Comparison of ENCODE assay signal across 10 cellular contexts in the genomic region with DNA sequence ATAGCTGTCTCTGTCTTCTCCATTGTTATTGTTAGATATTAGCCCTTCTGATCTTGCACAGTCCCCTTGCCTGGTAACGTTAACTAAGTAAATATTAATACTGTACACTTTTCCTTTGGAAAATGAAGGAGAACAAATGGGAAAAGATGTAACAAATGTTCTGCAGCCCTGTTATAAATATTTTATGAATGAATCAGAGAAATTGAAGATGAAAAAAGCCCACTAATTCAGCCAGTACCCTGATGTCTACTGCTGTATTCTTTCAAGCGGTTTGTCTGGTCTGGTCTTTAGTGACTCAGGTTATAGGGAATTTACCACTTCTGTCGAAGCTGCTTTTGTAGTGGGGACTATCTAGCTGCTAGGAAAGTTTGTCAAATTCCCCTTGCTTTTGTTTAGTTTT.
DNase-seq lines count a peak whose midpoint lies in the region; ATAC-seq and TF ChIP-seq lines count a peak whose summit lies in the region.
"Had no signal": no experiment of that assay in that cellular context is flagged by ENCODE, and none has a peak within 500 bp of the region (broad histone marks: within the 10 kb centered on the region; RNA-seq: fewer than 3 reads in every experiment).

No MANE protein-coding gene starts in this region.

- no peaks in the 10 kb centered on the region for H3K27me3 Mint-ChIP-seq in activated CD4-positive, alpha-beta T cell treated with anti-CD3 and anti-CD28 coated beads for 36 hours
- no peaks in the 10 kb centered on the region for H3K27me3 Mint-ChIP-seq in activated CD4-positive, alpha-beta T cell treated with anti-CD3 and anti-CD28 coated beads, Interleukin-2, amount 10 ng/mL, durations not matched to agents 7 days and 5 days
- no peaks in the 10 kb centered on the region for H3K27me3 Mint-ChIP-seq in osteocyte (ENCODE audit: unreplicated experiment)

- peak; percentile 71 for ATAC-seq in activated CD4-positive, alpha-beta T cell treated with anti-CD3 and anti-CD28 coated beads for 36 hours
- ATAC-seq in HG02852 (IDR thresholded peaks at IDR 0.05; ENCODE audit: unreplicated experiment): peak; percentile 79

- peaks cover 52% of the 10 kb centered on the region for H3K4me1 Mint-ChIP-seq in activated CD4-positive, alpha-beta T cell treated with anti-CD3 and anti-CD28 coated beads for 36 hours
- H3K4me1 Mint-ChIP-seq in activated CD4-positive, alpha-beta T cell treated with anti-CD3 and anti-CD28 coated beads, Interleukin-2, amount 10 ng/mL, durations not matched to agents 7 days and 5 days: peaks cover 25% of the 10 kb centered on the region
- H3K4me1 Mint-ChIP-seq in osteocyte (ENCODE audit: unreplicated experiment): peaks cover 29% of the 10 kb centered on the region

- no peak for DNase-seq in activated CD4-positive, alpha-beta T cell treated with anti-CD3 and anti-CD28 coated beads for 36 hours
- no peak for DNase-seq in activated CD4-positive, alpha-beta T cell treated with anti-CD3 and anti-CD28 coated beads, Interleukin-2, amount 10 ng/mL, durations not matched to agents 7 days and 5 days
- DNase-seq in amniotic epithelial cell (ENCODE audit: low read depth) (peak; percentile 91), osteocyte (ENCODE audit: extremely low spot score, unreplicated experiment) (no peak), amygdala (lab: John Stamatoyannopoulos, UW) (no peak), H4 (ENCODE audit: low spot score) (no peak), ACHN (no peak)
- DNase-seq: NCI-H2107; stimulated activated naive CD4-positive, alpha-beta T cell had no signal

- H3K4me3 Mint-ChIP-seq in activated CD4-positive, alpha-beta T cell treated with anti-CD3 and anti-CD28 coated beads for 36 hours: no peak overlapping the region
- H3K4me3 Mint-ChIP-seq in activated CD4-positive, alpha-beta T cell treated with anti-CD3 and anti-CD28 coated beads, Interleukin-2, amount 10 ng/mL, durations not matched to agents 7 days and 5 days: no peak overlapping the region
- no peak overlapping the region for H3K4me3 Mint-ChIP-seq in osteocyte (ENCODE audit: unreplicated experiment)

- no peak for TF ChIP-seq CTCF in osteocyte (IDR thresholded peaks at IDR 0.05)

- CTCF ChIA-PET in activated CD4-positive, alpha-beta T cell treated with anti-CD3 and anti-CD28 coated beads for 36 hours (lab: Charles Lee): interaction anchor here (0.6 to 2.3 kb wide), 15 partner anchors 10 to 905 kb away, joined by 3 to 9 read pairs (median 3); no protein-coding TSS in a partner anchor
- CTCF ChIA-PET in activated CD4-positive, alpha-beta T cell treated with anti-CD3 and anti-CD28 coated beads, Interleukin-2, amount 10 ng/mL, durations not matched to agents 7 days and 5 days (lab: Charles Lee): interaction anchor here (1.0 kb wide), 1 partner anchor 450 kb away, joined by 3 read pairs; no protein-coding TSS in a partner anchor

- in situ Hi-C loops in ACHN (cut with HindIII; ENCODE audit: low pct_ligation_motif_present, low pct_unique_long_range_greater_than_20kb, low sequenced_read_pairs): no loop called here

- POLR2A ChIA-PET in activated CD4-positive, alpha-beta T cell treated with anti-CD3 and anti-CD28 coated beads for 36 hours (lab: Charles Lee): interaction anchor here (1.1 kb wide), 1 partner anchor 293 kb away, joined by 3 read pairs; no protein-coding TSS in a partner anchor
- POLR2A ChIA-PET in activated CD4-positive, alpha-beta T cell treated with anti-CD3 and anti-CD28 coated beads, Interleukin-2, amount 10 ng/mL, durations not matched to agents 7 days and 5 days (lab: Charles Lee): no interaction called here

- peak overlapping the region; percentile 96 for H3K27ac Mint-ChIP-seq in activated CD4-positive, alpha-beta T cell treated with anti-CD3 and anti-CD28 coated beads for 36 hours
- no peak overlapping the region for H3K27ac Mint-ChIP-seq in activated CD4-positive, alpha-beta T cell treated with anti-CD3 and anti-CD28 coated beads, Interleukin-2, amount 10 ng/mL, durations not matched to agents 7 days and 5 days
- H3K27ac Mint-ChIP-seq in osteocyte (ENCODE audit: unreplicated experiment): peak overlapping the region; percentile 54

- intact Hi-C loops in activated CD4-positive, alpha-beta T cell treated with anti-CD3 and anti-CD28 coated beads for 36 hours (cut with DNase I, micrococcal nuclease): loop anchor here (1.0 to 5.0 kb wide), 8 partner anchors 88 to 1000 kb away; no protein-coding TSS in a partner anchor

- no peaks in the 10 kb centered on the region for H3K9me3 Mint-ChIP-seq in activated CD4-positive, alpha-beta T cell treated with anti-CD3 and anti-CD28 coated beads for 36 hours (ENCODE audit: low read depth)
- H3K9me3 Mint-ChIP-seq in activated CD4-positive, alpha-beta T cell treated with anti-CD3 and anti-CD28 coated beads, Interleukin-2, amount 10 ng/mL, durations not matched to agents 7 days and 5 days: no peaks in the 10 kb centered on the region
- H3K9me3 Mint-ChIP-seq in osteocyte (ENCODE audit: unreplicated experiment): no peaks in the 10 kb centered on the region

- peaks cover 3% of the 10 kb centered on the region for H3K36me3 Mint-ChIP-seq in activated CD4-positive, alpha-beta T cell treated with anti-CD3 and anti-CD28 coated beads for 36 hours (ENCODE audit: low read depth)
- H3K36me3 Mint-ChIP-seq in activated CD4-positive, alpha-beta T cell treated with anti-CD3 and anti-CD28 coated beads, Interleukin-2, amount 10 ng/mL, durations not matched to agents 7 days and 5 days (ENCODE audit: low read depth): no peaks in the 10 kb centered on the region
- peaks cover 7% of the 10 kb centered on the region for H3K36me3 Mint-ChIP-seq in osteocyte (ENCODE audit: unreplicated experiment)
